Comparison of ENCODE assay signal across 8 cellular contexts in the genomic region with DNA sequence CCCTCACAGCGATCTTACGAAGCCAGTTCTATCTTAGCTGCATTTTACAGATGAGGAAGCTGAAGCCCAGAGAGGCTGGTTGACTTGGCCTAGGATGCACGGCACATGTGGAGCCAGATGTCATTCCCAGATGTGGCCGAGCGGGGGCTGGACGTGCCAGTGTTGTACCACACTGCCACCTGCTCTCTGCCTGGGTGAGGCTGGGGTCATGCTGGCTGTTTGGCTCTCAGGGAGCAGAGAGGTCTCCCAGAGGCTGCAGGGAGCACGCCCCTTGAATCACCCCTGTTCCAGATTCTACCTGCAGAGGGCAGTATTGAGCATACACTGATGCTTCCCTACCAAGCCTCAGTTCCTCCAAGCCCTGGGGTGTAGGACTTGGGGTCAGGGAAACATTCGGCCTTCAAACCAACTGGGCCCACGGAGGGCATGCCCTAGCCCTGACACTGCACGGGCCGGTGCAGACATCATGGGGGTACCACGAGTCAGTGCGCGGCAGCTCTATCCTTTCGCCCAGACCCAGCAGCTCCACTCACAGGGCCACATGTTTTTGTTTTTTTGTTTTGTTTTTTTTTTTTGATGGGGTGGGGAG. TPM values are rescaled to one million over a fixed set of nuclear protein-coding genes. Genes with fewer than 3 reads are reported as not detected.
A peak's percentile ranks its signal among the peaks of the same experiment; 100 is the strongest.
DNase-seq lines count a peak whose midpoint lies in the region; ATAC-seq and TF ChIP-seq lines count a peak whose summit lies in the region.

No MANE protein-coding gene starts in this region.

- peaks cover 8% of the 10 kb centered on the region for H3K4me1 Mint-ChIP-seq in chondrocyte (ENCODE audit: low read depth)

- H3K4me1 ChIP-seq in right lobe of liver: peaks cover 0 to 8% (median 2%) of the 10 kb centered on the region in 4 donors

- H3K4me3 ChIP-seq in right lobe of liver: no peak overlapping the region

- TF ChIP-seq POLR2A in right lobe of liver (IDR thresholded peaks at IDR 0.05): no peak

- no peak overlapping the region for H3K4me3 Mint-ChIP-seq in chondrocyte (ENCODE audit: unreplicated experiment)

- peak; percentile 89 for TF ChIP-seq CTCF in chondrocyte (IDR thresholded peaks at IDR 0.05)
- TF ChIP-seq CTCF in right lobe of liver (IDR thresholded peaks at IDR 0.05): peak; percentile 74 to 88 (median 80)

- DNase-seq in DMS53 (lab: John Stamatoyannopoulos, UW) (peak; percentile 76), DMS53 treated with DMSO at 0.1 percent for 48 hours (lab: John Stamatoyannopoulos, UW; ENCODE audit: unreplicated experiment) (no peak), NCI-H1048 (lab: John Stamatoyannopoulos, UW) (peak; percentile 28), chondrocyte (ENCODE audit: low spot score) (no peak), right lobe of liver (peak in 1 of 3 donors; percentile 58)
- DNase-seq in activated CD4-positive, alpha-beta T cell treated with anti-CD3 and anti-CD28 coated beads for 24 hours (ENCODE audit: low read depth in 2 of 2): peak; percentile 52 to 71
- DNase-seq in stimulated activated CD8-positive, alpha-beta memory T cell treated with anti-CD3 and anti-CD28 coated beads, Interleukin-15, amount 100 ng/mL, for 48 hours (ENCODE audit: low read depth in 2 of 2): peak; percentile 27 to 39

- H3K36me3 Mint-ChIP-seq in chondrocyte (ENCODE audit: low read depth): no peaks in the 10 kb centered on the region

- no peaks in the 10 kb centered on the region for H3K9me3 Mint-ChIP-seq in chondrocyte (ENCODE audit: low read depth)

- WGBS in right lobe of liver (ENCODE audit: insufficient coverage, low coverage, low lambda C conversion rate, missing lambda C conversion rate): 80% methylated on average over 4 of the region's 15 CpGs

- H3K9me3 ChIP-seq in right lobe of liver: no peaks in the 10 kb centered on the region

- H3K36me3 ChIP-seq in right lobe of liver: no peaks in the 10 kb centered on the region

- H3K27ac ChIP-seq in right lobe of liver: no peak overlapping the region

- no peaks in the 10 kb centered on the region for H3K27me3 Mint-ChIP-seq in chondrocyte (ENCODE audit: low read depth)

- ATAC-seq in right lobe of liver (peak; percentile 52 to 66 (median 59)), GM19395 (IDR thresholded peaks at IDR 0.05; ENCODE audit: unreplicated experiment) (no peak)

- intact Hi-C loops in right lobe of liver (cut with DNase I): loop anchor here (10.0 kb wide), 2 partner anchors 95 to 115 kb away; no protein-coding TSS in a partner anchor

- H3K27ac Mint-ChIP-seq in chondrocyte (ENCODE audit: unreplicated experiment): no peak overlapping the region

- H3K27me3 ChIP-seq in right lobe of liver: no peaks in the 10 kb centered on the region

RNA-seq across cellular contexts. Expression of gene GTF2IRD1, which starts 3.8 kb away (rescaled TPM):
- total RNA-seq in chondrocyte (32.4 to 48.5 TPM (median 46.5 TPM) in 3 replicates), right lobe of liver (1 to 10 TPM; 1.9 to 9.8 (median 6.5) TPM)

Comparison
In these comparisons a context has a peak if more than half of its experiments do, and no peak if none do; other contexts are left out.
1. DNase-seq: peak in DMS53 (single experiment), NCI-H1048 (single experiment), activated CD4-positive, alpha-beta T cell treated with anti-CD3 and anti-CD28 coated beads for 24 hours (2 of 2) and stimulated activated CD8-positive, alpha-beta memory T cell treated with anti-CD3 and anti-CD28 coated beads, Interleukin-15, amount 100 ng/mL, for 48 hours (2 of 2); none in DMS53 treated with DMSO at 0.1 percent for 48 hours (single experiment) and chondrocyte (single experiment).